10 cellular contexts compared by ENCODE assay signal in genomic region chr2:165563468-165564225, GRCh38.
DNase-seq lines count a peak whose midpoint lies in the region; ATAC-seq, FAIRE-seq and TF ChIP-seq lines count a peak whose summit lies in the region.
"Had no signal": no experiment of that assay in that cellular context is flagged by ENCODE, and none has a peak within 500 bp of the region (broad histone marks: within the 10 kb centered on the region; RNA-seq: fewer than 3 reads in every experiment).

No MANE protein-coding gene starts in this region.

- peaks cover 31% of the 10 kb centered on the region for H3K4me1 Mint-ChIP-seq in neural crest cell
- H3K4me1 Mint-ChIP-seq in activated CD4-positive, alpha-beta memory T cell treated with anti-CD3 and anti-CD28 coated beads, Interleukin-2, amount 10 ng/mL, durations not matched to agents 7 days and 5 days = no peaks in the 10 kb centered on the region

- TF ChIP-seq CTCF in neural crest cell (conservative IDR thresholded peaks at IDR 0.05) = peak; percentile 33

- POLR2A ChIA-PET in activated CD4-positive, alpha-beta memory T cell treated with anti-CD3 and anti-CD28 coated beads, Interleukin-2, amount 10 ng/mL, durations not matched to agents 7 days and 5 days (lab: Charles Lee) = no interaction called here

- CTCF ChIA-PET in activated CD4-positive, alpha-beta memory T cell treated with anti-CD3 and anti-CD28 coated beads, Interleukin-2, amount 10 ng/mL, durations not matched to agents 7 days and 5 days (lab: Charles Lee) = interaction anchor here (1.4 to 1.6 kb wide), 2 partner anchors 215 to 311 kb away, joined by 3 to 4 read pairs; no protein-coding TSS in a partner anchor

- peak overlapping the region; percentile 47 for H3K27ac Mint-ChIP-seq in neural crest cell (ENCODE audit: unreplicated experiment)
- H3K27ac Mint-ChIP-seq in activated CD4-positive, alpha-beta memory T cell treated with anti-CD3 and anti-CD28 coated beads, Interleukin-2, amount 10 ng/mL, durations not matched to agents 7 days and 5 days = no peak overlapping the region

- H3K4me3 Mint-ChIP-seq in neural crest cell = no peak overlapping the region
- H3K4me3 Mint-ChIP-seq in activated CD4-positive, alpha-beta memory T cell treated with anti-CD3 and anti-CD28 coated beads, Interleukin-2, amount 10 ng/mL, durations not matched to agents 7 days and 5 days = no peak overlapping the region

- H3K27me3 Mint-ChIP-seq in neural crest cell (ENCODE audit: low read depth) = no peaks in the 10 kb centered on the region
- H3K27me3 Mint-ChIP-seq in activated CD4-positive, alpha-beta memory T cell treated with anti-CD3 and anti-CD28 coated beads, Interleukin-2, amount 10 ng/mL, durations not matched to agents 7 days and 5 days = peaks cover 3% of the 10 kb centered on the region

- ATAC-seq in HG03460 (IDR thresholded peaks at IDR 0.05; ENCODE audit: unreplicated experiment) = peak; percentile 51

- no peaks in the 10 kb centered on the region for H3K36me3 Mint-ChIP-seq in neural crest cell (ENCODE audit: low read depth)
- no peaks in the 10 kb centered on the region for H3K36me3 Mint-ChIP-seq in activated CD4-positive, alpha-beta memory T cell treated with anti-CD3 and anti-CD28 coated beads, Interleukin-2, amount 10 ng/mL, durations not matched to agents 7 days and 5 days (ENCODE audit: low read depth)

- DNase-seq in NCI-H2171 treated with DMSO at 0.1 percent for 48 hours (lab: John Stamatoyannopoulos, UW) (peak; percentile 63), NCI-H2171 (lab: John Stamatoyannopoulos, UW) (no peak), SW480 (ENCODE audit: low spot score) (peak; percentile 20), neural crest cell (ENCODE audit: low read depth, low spot score) (no peak), RCC 7860 (ENCODE audit: low spot score) (no peak), NCI-H1048 (lab: John Stamatoyannopoulos, UW) (no peak)
- DNase-seq in activated CD4-positive, alpha-beta memory T cell treated with anti-CD3 and anti-CD28 coated beads, Interleukin-2, amount 10 ng/mL, durations not matched to agents 7 days and 5 days = no peak
- DNase-seq: kidney had no signal

- no peaks in the 10 kb centered on the region for H3K9me3 Mint-ChIP-seq in neural crest cell
- H3K9me3 Mint-ChIP-seq in activated CD4-positive, alpha-beta memory T cell treated with anti-CD3 and anti-CD28 coated beads, Interleukin-2, amount 10 ng/mL, durations not matched to agents 7 days and 5 days = no peaks in the 10 kb centered on the region

- no peak for FAIRE-seq in RCC 7860 (lab: Jason Lieb, UNC)
- FAIRE-seq: urothelium cell line had no signal

Comparison
In these comparisons a context has a peak if more than half of its experiments do, and no peak if none do; other contexts are left out.
1. DNase-seq: peak in NCI-H2171 treated with DMSO at 0.1 percent for 48 hours (single experiment) and SW480 (single experiment); none in NCI-H2171 (single experiment), neural crest cell (single experiment), activated CD4-positive, alpha-beta memory T cell treated with anti-CD3 and anti-CD28 coated beads, Interleukin-2, amount 10 ng/mL, durations not matched to agents 7 days and 5 days (single experiment), RCC 7860 (single experiment) and NCI-H1048 (single experiment).